Comparison of ENCODE assay signal across 1 cellular context in genomic region chr1:111635324-111636009, GRCh38.
TF ChIP-seq lines count a peak whose summit lies in the region.

No MANE protein-coding gene starts in this region.

TF ChIP-seq in HEK293, 187 proteins besides CTCF, POLR2A, EP300 and RAD21 (continued from another document and continues in another):
- TF ChIP-seq, protein P1, sequence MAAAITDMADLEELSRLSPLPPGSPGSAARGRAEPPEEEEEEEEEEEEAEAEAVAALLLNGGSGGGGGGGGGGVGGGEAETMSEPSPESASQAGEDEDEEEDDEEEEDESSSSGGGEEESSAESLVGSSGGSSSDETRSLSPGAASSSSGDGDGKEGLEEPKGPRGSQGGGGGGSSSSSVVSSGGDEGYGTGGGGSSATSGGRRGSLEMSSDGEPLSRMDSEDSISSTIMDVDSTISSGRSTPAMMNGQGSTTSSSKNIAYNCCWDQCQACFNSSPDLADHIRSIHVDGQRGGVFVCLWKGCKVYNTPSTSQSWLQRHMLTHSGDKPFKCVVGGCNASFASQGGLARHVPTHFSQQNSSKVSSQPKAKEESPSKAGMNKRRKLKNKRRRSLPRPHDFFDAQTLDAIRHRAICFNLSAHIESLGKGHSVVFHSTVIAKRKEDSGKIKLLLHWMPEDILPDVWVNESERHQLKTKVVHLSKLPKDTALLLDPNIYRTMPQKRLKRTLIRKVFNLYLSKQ (tag by site-specific recombination; IDR thresholded peaks at IDR 0.05; ENCODE audit: borderline replicate concordance) = no peak
- TF ChIP-seq, protein P2, sequence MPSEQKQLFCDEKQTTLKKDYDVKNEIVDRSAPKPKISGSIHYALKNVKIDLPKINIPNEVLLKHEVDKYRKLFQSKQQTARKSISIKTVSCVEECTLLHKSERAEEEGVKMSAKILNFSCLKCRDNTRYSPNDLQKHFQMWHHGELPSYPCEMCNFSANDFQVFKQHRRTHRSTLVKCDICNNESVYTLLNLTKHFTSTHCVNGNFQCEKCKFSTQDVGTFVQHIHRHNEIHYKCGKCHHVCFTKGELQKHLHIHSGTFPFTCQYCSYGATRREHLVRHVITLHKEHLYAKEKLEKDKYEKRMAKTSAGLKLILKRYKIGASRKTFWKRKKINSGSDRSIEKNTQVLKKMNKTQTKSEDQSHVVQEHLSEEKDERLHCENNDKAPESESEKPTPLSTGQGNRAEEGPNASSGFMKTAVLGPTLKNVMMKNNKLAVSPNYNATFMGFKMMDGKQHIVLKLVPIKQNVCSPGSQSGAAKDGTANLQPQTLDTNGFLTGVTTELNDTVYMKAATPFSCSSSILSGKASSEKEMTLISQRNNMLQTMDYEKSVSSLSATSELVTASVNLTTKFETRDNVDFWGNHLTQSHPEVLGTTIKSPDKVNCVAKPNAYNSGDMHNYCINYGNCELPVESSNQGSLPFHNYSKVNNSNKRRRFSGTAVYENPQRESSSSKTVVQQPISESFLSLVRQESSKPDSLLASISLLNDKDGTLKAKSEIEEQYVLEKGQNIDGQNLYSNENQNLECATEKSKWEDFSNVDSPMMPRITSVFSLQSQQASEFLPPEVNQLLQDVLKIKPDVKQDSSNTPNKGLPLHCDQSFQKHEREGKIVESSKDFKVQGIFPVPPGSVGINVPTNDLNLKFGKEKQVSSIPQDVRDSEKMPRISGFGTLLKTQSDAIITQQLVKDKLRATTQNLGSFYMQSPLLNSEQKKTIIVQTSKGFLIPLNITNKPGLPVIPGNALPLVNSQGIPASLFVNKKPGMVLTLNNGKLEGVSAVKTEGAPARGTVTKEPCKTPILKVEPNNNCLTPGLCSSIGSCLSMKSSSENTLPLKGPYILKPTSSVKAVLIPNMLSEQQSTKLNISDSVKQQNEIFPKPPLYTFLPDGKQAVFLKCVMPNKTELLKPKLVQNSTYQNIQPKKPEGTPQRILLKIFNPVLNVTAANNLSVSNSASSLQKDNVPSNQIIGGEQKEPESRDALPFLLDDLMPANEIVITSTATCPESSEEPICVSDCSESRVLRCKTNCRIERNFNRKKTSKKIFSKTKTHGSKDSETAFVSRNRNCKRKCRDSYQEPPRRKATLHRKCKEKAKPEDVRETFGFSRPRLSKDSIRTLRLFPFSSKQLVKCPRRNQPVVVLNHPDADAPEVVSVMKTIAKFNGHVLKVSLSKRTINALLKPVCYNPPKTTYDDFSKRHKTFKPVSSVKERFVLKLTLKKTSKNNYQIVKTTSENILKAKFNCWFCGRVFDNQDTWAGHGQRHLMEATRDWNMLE (tag by site-specific recombination; conservative IDR thresholded peaks at IDR 0.05; ENCODE audit: low read depth) = no peak
- TF ChIP-seq REPIN1 (tag by site-specific recombination; IDR thresholded peaks at IDR 0.05; ENCODE audit: low read depth) = no peak
- no peak for TF ChIP-seq SETDB1 (IDR thresholded peaks at IDR 0.05; ENCODE audit: insufficient read length, low read length)
- TF ChIP-seq ZNF398 (tag by site-specific recombination; IDR thresholded peaks at IDR 0.05) = no peak
- TF ChIP-seq SP3 (tag by site-specific recombination; IDR thresholded peaks at IDR 0.05) = no peak
- 0 out of 2 replicates have a peak, but pooled peaks have one; percentile 15 for TF ChIP-seq ZNF629 (tag by site-specific recombination; IDR thresholded peaks at IDR 0.05)
- no peak for TF ChIP-seq OVOL3 (tag by site-specific recombination; IDR thresholded peaks at IDR 0.05)
- no peak for TF ChIP-seq ZBTB20 (tag by site-specific recombination; IDR thresholded peaks at IDR 0.05)
- no peak for TF ChIP-seq ZNF223 (tag by site-specific recombination; IDR thresholded peaks at IDR 0.05)
- TF ChIP-seq ZBTB26 (tag by site-specific recombination; optimal IDR thresholded peaks at IDR 0.05) = no peak
- no peak for TF ChIP-seq ZNF473 (tag by site-specific recombination; IDR thresholded peaks at IDR 0.05)
- peak; percentile 52 for TF ChIP-seq ZNF843 (tag by site-specific recombination; IDR thresholded peaks at IDR 0.05)
- no peak for TF ChIP-seq ZIC2 (tag by site-specific recombination; IDR thresholded peaks at IDR 0.05)
- TF ChIP-seq ZNF132 (tag by site-specific recombination; IDR thresholded peaks at IDR 0.05; ENCODE audit: borderline replicate concordance) = no peak
- peak; percentile 77 for TF ChIP-seq GFI1B (tag by site-specific recombination; IDR thresholded peaks at IDR 0.05)
- TF ChIP-seq MZF1 (tag by site-specific recombination; IDR thresholded peaks at IDR 0.05; ENCODE audit: borderline replicate concordance) = peak; percentile 94
- no peak for TF ChIP-seq HOXA7 (CRISPR knock-in tag; IDR thresholded peaks at IDR 0.05; ENCODE audit: borderline replicate concordance)
- peak; percentile 63 for TF ChIP-seq FEZF1 (tag by site-specific recombination; IDR thresholded peaks at IDR 0.05)
- no peak for TF ChIP-seq ZNF530 (tag by site-specific recombination; IDR thresholded peaks at IDR 0.05; ENCODE audit: low read depth)
- no peak for TF ChIP-seq HIC1 (tag by site-specific recombination; IDR thresholded peaks at IDR 0.05)
- TF ChIP-seq PRDM2 (tag by site-specific recombination; IDR thresholded peaks at IDR 0.05; ENCODE audit: borderline replicate concordance) = no peak
- TF ChIP-seq ZNF157 (tag by site-specific recombination; IDR thresholded peaks at IDR 0.05) = no peak
- no peak for TF ChIP-seq ZBTB49 (tag by site-specific recombination; IDR thresholded peaks at IDR 0.05; ENCODE audit: low read depth)
- no peak for TF ChIP-seq ZFHX2 (tag by site-specific recombination; conservative IDR thresholded peaks at IDR 0.05)
- TF ChIP-seq, protein P3, sequence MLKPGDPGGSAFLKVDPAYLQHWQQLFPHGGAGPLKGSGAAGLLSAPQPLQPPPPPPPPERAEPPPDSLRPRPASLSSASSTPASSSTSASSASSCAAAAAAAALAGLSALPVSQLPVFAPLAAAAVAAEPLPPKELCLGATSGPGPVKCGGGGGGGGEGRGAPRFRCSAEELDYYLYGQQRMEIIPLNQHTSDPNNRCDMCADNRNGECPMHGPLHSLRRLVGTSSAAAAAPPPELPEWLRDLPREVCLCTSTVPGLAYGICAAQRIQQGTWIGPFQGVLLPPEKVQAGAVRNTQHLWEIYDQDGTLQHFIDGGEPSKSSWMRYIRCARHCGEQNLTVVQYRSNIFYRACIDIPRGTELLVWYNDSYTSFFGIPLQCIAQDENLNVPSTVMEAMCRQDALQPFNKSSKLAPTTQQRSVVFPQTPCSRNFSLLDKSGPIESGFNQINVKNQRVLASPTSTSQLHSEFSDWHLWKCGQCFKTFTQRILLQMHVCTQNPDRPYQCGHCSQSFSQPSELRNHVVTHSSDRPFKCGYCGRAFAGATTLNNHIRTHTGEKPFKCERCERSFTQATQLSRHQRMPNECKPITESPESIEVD (tag by site-specific recombination; IDR thresholded peaks at IDR 0.05) = peak; percentile 97
- TF ChIP-seq ZNF558 (tag by site-specific recombination; IDR thresholded peaks at IDR 0.05) = no peak
- TF ChIP-seq, protein P4, sequence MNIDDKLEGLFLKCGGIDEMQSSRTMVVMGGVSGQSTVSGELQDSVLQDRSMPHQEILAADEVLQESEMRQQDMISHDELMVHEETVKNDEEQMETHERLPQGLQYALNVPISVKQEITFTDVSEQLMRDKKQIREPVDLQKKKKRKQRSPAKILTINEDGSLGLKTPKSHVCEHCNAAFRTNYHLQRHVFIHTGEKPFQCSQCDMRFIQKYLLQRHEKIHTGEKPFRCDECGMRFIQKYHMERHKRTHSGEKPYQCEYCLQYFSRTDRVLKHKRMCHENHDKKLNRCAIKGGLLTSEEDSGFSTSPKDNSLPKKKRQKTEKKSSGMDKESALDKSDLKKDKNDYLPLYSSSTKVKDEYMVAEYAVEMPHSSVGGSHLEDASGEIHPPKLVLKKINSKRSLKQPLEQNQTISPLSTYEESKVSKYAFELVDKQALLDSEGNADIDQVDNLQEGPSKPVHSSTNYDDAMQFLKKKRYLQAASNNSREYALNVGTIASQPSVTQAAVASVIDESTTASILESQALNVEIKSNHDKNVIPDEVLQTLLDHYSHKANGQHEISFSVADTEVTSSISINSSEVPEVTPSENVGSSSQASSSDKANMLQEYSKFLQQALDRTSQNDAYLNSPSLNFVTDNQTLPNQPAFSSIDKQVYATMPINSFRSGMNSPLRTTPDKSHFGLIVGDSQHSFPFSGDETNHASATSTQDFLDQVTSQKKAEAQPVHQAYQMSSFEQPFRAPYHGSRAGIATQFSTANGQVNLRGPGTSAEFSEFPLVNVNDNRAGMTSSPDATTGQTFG (tag by site-specific recombination; IDR thresholded peaks at IDR 0.05; ENCODE audit: borderline replicate concordance) = no peak
